In the genomic region with DNA sequence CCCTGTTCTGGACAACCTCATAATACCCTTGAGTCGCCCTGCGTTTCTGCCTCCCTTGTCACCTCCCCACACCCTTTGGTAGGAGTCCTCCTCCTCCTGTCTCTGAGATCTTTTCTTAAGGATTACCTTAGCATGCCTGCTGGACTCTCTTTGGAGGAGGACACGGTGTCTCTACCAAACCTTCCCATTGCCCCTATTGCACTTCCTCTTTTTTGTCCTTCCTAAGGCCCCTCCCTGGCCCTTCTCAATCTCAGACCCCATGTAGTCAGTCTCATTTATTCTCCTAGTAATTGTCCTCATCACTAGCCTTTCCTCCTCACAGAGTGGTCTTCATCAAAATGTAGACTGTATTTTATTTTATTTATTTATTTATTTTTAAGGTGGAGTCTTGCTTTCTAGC, we compare ENCODE assay signal across 22 cellular contexts.
DNase-seq lines count a peak whose midpoint lies in the region; ATAC-seq and TF ChIP-seq lines count a peak whose summit lies in the region.
"Had no signal": no experiment of that assay in that cellular context is flagged by ENCODE, and none has a peak within 500 bp of the region (broad histone marks: within the 10 kb centered on the region; RNA-seq: fewer than 3 reads in every experiment).

No MANE protein-coding gene starts in this region.

- H3K36me3 ChIP-seq in breast epithelium (no peaks in the 10 kb centered on the region), mammary epithelial cell (ENCODE audit: insufficient read depth, low read length) (no peaks in the 10 kb centered on the region), mesenchymal stem cell (ENCODE audit: control insufficient read depth in 1 of 2, insufficient read depth in 2 of 2, low read depth in 1 of 2, low read length in 2 of 2) (no peaks in the 10 kb centered on the region)

- no peaks in the 10 kb centered on the region for H3K36me3 Mint-ChIP-seq in MCF 10A (ENCODE audit: insufficient read depth, unreplicated experiment)
- H3K36me3 Mint-ChIP-seq: CD8-positive, alpha-beta T cell; IgD-negative memory B cell had no signal

- H4K8ac ChIP-seq in mesenchymal stem cell (ENCODE audit: low read length), result peak overlapping the region; percentile 35

- no peak overlapping the region for H2BK5ac ChIP-seq in mesenchymal stem cell (ENCODE audit: low read depth, low read length, poor library complexity, severe bottlenecking)

- 89% methylated on average over 3 of the region's 3 CpGs for WGBS in mammary epithelial cell (ENCODE audit: low coverage, missing lambda C conversion rate)
- 100% methylated on average over 3 of the region's 3 CpGs for WGBS in mesenchymal stem cell

- no peak overlapping the region for H2BK120ac ChIP-seq in mesenchymal stem cell (ENCODE audit: low read depth, low read length)

- H3K4me1 ChIP-seq in breast epithelium (no peaks in the 10 kb centered on the region), mammary epithelial cell (ENCODE audit: insufficient read depth, low read length) (peaks cover 28% of the 10 kb centered on the region), mesenchymal stem cell (ENCODE audit: control insufficient read depth, insufficient read depth, low read depth, low read length) (peaks cover 2% of the 10 kb centered on the region)

- CTCF ChIA-PET in MCF 10A (lab: Yijun Ruan, JAX), result no interaction called here
- CTCF ChIA-PET in mammary epithelial cell (lab: Charles Lee; ENCODE audit: low non-redundant PET), result no interaction called here

- H3K27me3 ChIP-seq in breast epithelium, result no peaks in the 10 kb centered on the region
- no peaks in the 10 kb centered on the region for H3K27me3 ChIP-seq in mammary epithelial cell (ENCODE audit: insufficient read depth, low read length)
- H3K27me3 ChIP-seq in mesenchymal stem cell (ENCODE audit: control insufficient read depth in 1 of 2, insufficient read depth in 1 of 2, low read length in 2 of 2), result no peaks in the 10 kb centered on the region

- in situ Hi-C loops in mammary epithelial cell (cut with MboI; ENCODE audit: low sequenced_read_pairs in 2 of 2), result no loop called here

- no peak overlapping the region for H2BK12ac ChIP-seq in mesenchymal stem cell (ENCODE audit: low read length in 2 of 2)

- POLR2A ChIA-PET in MCF 10A (lab: Yijun Ruan, JAX), result interaction anchor here (0.6 to 0.9 kb wide), 3 partner anchors 23 to 1989 kb away, joined by 4 to 6 read pairs (median 4); no protein-coding TSS in a partner anchor

- H3K27ac Mint-ChIP-seq in MCF 10A (ENCODE audit: low read depth, unreplicated experiment), result peak overlapping the region; percentile 44
- H3K27ac Mint-ChIP-seq in stimulated activated naive CD8-positive, alpha-beta T cell treated with anti-CD3 and anti-CD28 coated beads, Interleukin-15, amount 100 ng/mL, for 72 hours, result no peak overlapping the region
- H3K27ac Mint-ChIP-seq: CD8-positive, alpha-beta T cell; GM23338; IgD-negative memory B cell had no signal

- no peaks in the 10 kb centered on the region for H3K79me1 ChIP-seq in mesenchymal stem cell (replicated peaks; ENCODE audit: low read length, poor library complexity, severe bottlenecking)

- no peaks in the 10 kb centered on the region for H3K27me3 Mint-ChIP-seq in MCF 10A (ENCODE audit: insufficient read depth, unreplicated experiment)
- peaks cover 36% of the 10 kb centered on the region for H3K27me3 Mint-ChIP-seq in stimulated activated naive CD8-positive, alpha-beta T cell treated with anti-CD3 and anti-CD28 coated beads, Interleukin-15, amount 100 ng/mL, for 72 hours

- dilution Hi-C loops in mammary epithelial cell (cut with HindIII; ENCODE audit: low sequenced_read_pairs), result no loop called here

- intact Hi-C loops in MCF 10A (cut with micrococcal nuclease) (loop anchor here (1.0 kb wide), 1 partner anchor 41 kb away; no protein-coding TSS in a partner anchor), breast epithelium (cut with DNase I; ENCODE audit: low total_unique reads) (loop anchor here (1.0 kb wide), 1 partner anchor 11 kb away; no protein-coding TSS in a partner anchor), mammary epithelial cell (cut with micrococcal nuclease) (loop anchor here (2.0 kb wide), 1 partner anchor 41 kb away; no protein-coding TSS in a partner anchor)

- H2AK5ac ChIP-seq in mesenchymal stem cell (ENCODE audit: low read length, severe bottlenecking), result no peak overlapping the region

- H3K4me3 ChIP-seq in breast epithelium (no peak overlapping the region), mammary epithelial cell (replicated peaks in 1 of 3; ENCODE audit: insufficient read depth in 1 of 3, low read depth in 2 of 3, low read length in 3 of 3) (no peak overlapping the region), mesenchymal stem cell (ENCODE audit: insufficient read depth in 1 of 2, low read depth in 1 of 2, low read length in 2 of 2) (no peak overlapping the region)
- H3K4me3 ChIP-seq: GM23338 had no signal

- H3K18ac ChIP-seq in mesenchymal stem cell (ENCODE audit: low read depth in 1 of 2, low read length in 2 of 2), result no peak overlapping the region

- TF ChIP-seq CTCF in MCF 10A (IDR thresholded peaks at IDR 0.05; ENCODE audit: unreplicated experiment) (no peak), breast epithelium (IDR thresholded peaks at IDR 0.05) (no peak), mammary epithelial cell (conservative IDR thresholded peaks at IDR 0.05 in 1 of 2, IDR thresholded peaks at IDR 0.05 in 1 of 2; ENCODE audit: extremely low read depth in 1 of 2, insufficient read depth in 1 of 2, low read depth in 1 of 2, low read length in 2 of 2) (no peak)

- H3K4ac ChIP-seq in mesenchymal stem cell (ENCODE audit: low read depth in 1 of 2, low read length in 2 of 2), result no peak overlapping the region

- no peak for TF ChIP-seq POLR2A in breast epithelium (IDR thresholded peaks at IDR 0.05)

- H3K4me1 Mint-ChIP-seq in MCF 10A (ENCODE audit: insufficient read depth, unreplicated experiment), result peaks cover 17% of the 10 kb centered on the region
- H3K4me1 Mint-ChIP-seq in stimulated activated naive CD8-positive, alpha-beta T cell treated with anti-CD3 and anti-CD28 coated beads, Interleukin-15, amount 100 ng/mL, for 72 hours, result no peaks in the 10 kb centered on the region
- H3K4me1 Mint-ChIP-seq: GM23338, IgD-negative memory B cell had no signal

- H3K9me3 ChIP-seq in breast epithelium, result peaks cover 0 to 8% of the 10 kb centered on the region in 2 donors
- H3K9me3 ChIP-seq in mammary epithelial cell (replicated peaks; ENCODE audit: insufficient read depth, low read length), result no peaks in the 10 kb centered on the region
- H3K9me3 ChIP-seq in mesenchymal stem cell (ENCODE audit: control insufficient read depth, low read length), result no peaks in the 10 kb centered on the region

- peak overlapping the region; percentile 57 for H4K91ac ChIP-seq in mesenchymal stem cell (ENCODE audit: low read length)

- H3K4me2 ChIP-seq in mammary epithelial cell (ENCODE audit: insufficient read depth, low read depth, low read length) (no peak overlapping the region), mesenchymal stem cell (ENCODE audit: low read length, poor library complexity, severe bottlenecking) (no peak overlapping the region)
- H3K4me2 ChIP-seq: GM23338 had no signal

- no peak overlapping the region for H2BK15ac ChIP-seq in mesenchymal stem cell (ENCODE audit: low read depth, poor library complexity, severe bottlenecking)

- DNase-seq in MCF 10A (ENCODE audit: unreplicated experiment) (no peak), breast epithelium (ENCODE audit: low spot score in 2 of 2) (no peak), mammary epithelial cell (no peak), mesenchymal stem cell (no peak)
- DNase-seq in stimulated activated naive CD8-positive, alpha-beta T cell treated with anti-CD3 and anti-CD28 coated beads, Interleukin-15, amount 100 ng/mL, for 72 hours, result no peak
- DNase-seq: 8988T; AML-193; C1 segment of cervical spinal cord; CD8-positive, alpha-beta T cell; DMS153; Karpas-422; NCI-H1048; NCI-H1417 treated with DMSO at 0.1 percent for 48 hours; NCI-H187 treated with DMSO at 0.1 percent for 48 hours; NCI-H2107; NCI-H446 treated with DMSO at 0.1 percent for 48 hours; NCI-H526 treated with DMSO at 0.1 percent for 48 hours; Right ventricle myocardium superior had no signal

- no peaks in the 10 kb centered on the region for H3K79me2 ChIP-seq in mammary epithelial cell (ENCODE audit: insufficient read depth, low read length)

- no peak overlapping the region for H2AFZ ChIP-seq in mammary epithelial cell (ENCODE audit: low read depth, low read length)
- H2AFZ ChIP-seq in mesenchymal stem cell (ENCODE audit: low read depth, low read length), result no peak overlapping the region
- H2AFZ ChIP-seq: GM23338 had no signal

- H4K20me1 ChIP-seq in mammary epithelial cell (ENCODE audit: insufficient read depth, low read length), result no peaks in the 10 kb centered on the region

- no peak for ATAC-seq in HG03280 (IDR thresholded peaks at IDR 0.05; ENCODE audit: unreplicated experiment)
- no peak for ATAC-seq in GM21786 (IDR thresholded peaks at IDR 0.05; ENCODE audit: unreplicated experiment)
- ATAC-seq in stimulated activated naive CD8-positive, alpha-beta T cell treated with anti-CD3 and anti-CD28 coated beads, Interleukin-15, amount 100 ng/mL, for 72 hours, result no peak
- ATAC-seq: CD8-positive, alpha-beta T cell; GM23338 had no signal

- H3K27ac ChIP-seq in breast epithelium (no peak overlapping the region), mammary epithelial cell (ENCODE audit: insufficient read depth, low read depth, low read length) (peak overlapping the region; percentile 51), mesenchymal stem cell (ENCODE audit: low read length, poor library complexity, severe bottlenecking) (no peak overlapping the region)

- no peak overlapping the region for H3K9ac ChIP-seq in mammary epithelial cell (ENCODE audit: insufficient read depth, low read length)
- H3K9ac ChIP-seq in mesenchymal stem cell (ENCODE audit: low read length), result no peak overlapping the region

- H3K23ac ChIP-seq in mesenchymal stem cell (ENCODE audit: low read length in 2 of 2), result no peak overlapping the region

- H3K4me3 Mint-ChIP-seq in MCF 10A (ENCODE audit: unreplicated experiment), result no peak overlapping the region
- H3K4me3 Mint-ChIP-seq in stimulated activated naive CD8-positive, alpha-beta T cell treated with anti-CD3 and anti-CD28 coated beads, Interleukin-15, amount 100 ng/mL, for 72 hours, result no peak overlapping the region
- H3K4me3 Mint-ChIP-seq: CD8-positive, alpha-beta T cell; GM23338; IgD-negative memory B cell had no signal

- H3K14ac ChIP-seq in mesenchymal stem cell (ENCODE audit: low read length in 2 of 2), result no peak overlapping the region

- BruUV-seq in MCF 10A (replicated peaks; lab: Mats Ljungman, UMichigan) (no TSS peak), mammary epithelial cell (replicated peaks; lab: Mats Ljungman, UMichigan) (no TSS peak)

- H3K9me3 Mint-ChIP-seq in MCF 10A (ENCODE audit: unreplicated experiment), result no peaks in the 10 kb centered on the region
- H3K9me3 Mint-ChIP-seq in stimulated activated naive CD8-positive, alpha-beta T cell treated with anti-CD3 and anti-CD28 coated beads, Interleukin-15, amount 100 ng/mL, for 72 hours, result no peaks in the 10 kb centered on the region
- H3K9me3 Mint-ChIP-seq: CD8-positive, alpha-beta T cell had no signal
